In genomic region chr10:86192147-86192546, GRCh38 we compare ENCODE assay signal across 35 cellular contexts.
"Had no signal": no experiment of that assay in that cellular context is flagged by ENCODE, and none has a peak within 500 bp of the region (broad histone marks: within the 10 kb centered on the region; RNA-seq: fewer than 3 reads in every experiment).

No MANE protein-coding gene starts in this region.

- H3K9me3 ChIP-seq: MG63 had no signal

- DNase-seq: Karpas-422, Kasumi-1, KG1, MG63, MM.1S, MV-4-11, NCI-H1048, NCI-H1092, NCI-H1092 treated with DMSO at 0.1 percent for 48 hours, NCI-H1105, NCI-H1105 treated with DMSO at 0.1 percent for 48 hours, NCI-H1417, NCI-H1417 treated with DMSO at 0.1 percent for 48 hours, NCI-H1436, NCI-H1436 treated with DMSO at 0.1 percent for 48 hours, NCI-H146, NCI-H1694, NCI-H1694 treated with DMSO at 0.1 percent for 48 hours, NCI-H187, NCI-H187 treated with DMSO at 0.1 percent for 48 hours, NCI-H1930, NCI-H2029, NCI-H2029 treated with DMSO at 0.1 percent for 48 hours, NCI-H2081, NCI-H2081 treated with DMSO at 0.1 percent for 48 hours, NCI-H2107, NCI-H2171, NCI-H2171 treated with DMSO at 0.1 percent for 48 hours, NCI-H2227 treated with DMSO at 0.1 percent for 48 hours, NCI-H226, NCI-H345, NCI-H446, NCI-H446 treated with DMSO at 0.1 percent for 48 hours, NCI-H510A had no signal

- H3K36me3 ChIP-seq: MG63 had no signal

- H3K27ac ChIP-seq: KMS-11 had no signal

- H3K27me3 ChIP-seq: MG63 had no signal

- H3K4me3 ChIP-seq: MG63 had no signal
